Comparison of ENCODE assay signal across 12 cellular contexts in genomic region chr20:37758332-37758731, GRCh38.
DNase-seq lines count a peak whose midpoint lies in the region; ATAC-seq and TF ChIP-seq lines count a peak whose summit lies in the region.
"Had no signal": no experiment of that assay in that cellular context is flagged by ENCODE, and none has a peak within 500 bp of the region (broad histone marks: within the 10 kb centered on the region; RNA-seq: fewer than 3 reads in every experiment).

No MANE protein-coding gene starts in this region.

- H3K27ac ChIP-seq in RWPE2 (ENCODE audit: poor library complexity, severe bottlenecking): no peak overlapping the region

- no peaks in the 10 kb centered on the region for H3K4me1 ChIP-seq in RWPE2 (ENCODE audit: insufficient read depth, poor library complexity, severe bottlenecking)

- peak; percentile 4 for DNase-seq in ACHN
- no peak for DNase-seq in GM12864 (ENCODE audit: low read depth)
- no peak for DNase-seq in RWPE2 (ENCODE audit: low spot score)
- DNase-seq in left ventricle myocardium superior: peak; percentile 26
- no peak for DNase-seq in SHP77 treated with DMSO at 0.1 percent for 48 hours (lab: John Stamatoyannopoulos, UW)
- DNase-seq in NCI-H2196 (lab: John Stamatoyannopoulos, UW; ENCODE audit: unreplicated experiment): no peak
- DNase-seq in T-helper 2 cell: no peak
- DNase-seq: DMS153, NCI-H510A, T1000 had no signal

- TF ChIP-seq CTCF in GM12864 (IDR thresholded peaks at IDR 0.05; ENCODE audit: low read depth, low read length, missing control alignments) (peak; percentile 51), RWPE2 (IDR thresholded peaks at IDR 0.05; ENCODE audit: poor library complexity, severe bottlenecking) (no peak)

- in situ Hi-C loops in ACHN (cut with HindIII; ENCODE audit: low pct_ligation_motif_present, low pct_unique_long_range_greater_than_20kb, low sequenced_read_pairs): no loop called here

- H3K36me3 ChIP-seq in RWPE2 (ENCODE audit: low read depth): peaks cover 42% of the 10 kb centered on the region

- no peaks in the 10 kb centered on the region for H3K9me3 ChIP-seq in RWPE2 (ENCODE audit: severe bottlenecking)

- no peaks in the 10 kb centered on the region for H3K27me3 ChIP-seq in RWPE2 (ENCODE audit: insufficient read depth, poor library complexity, severe bottlenecking)

- ATAC-seq in RWPE2 (ENCODE audit: low read depth): peak; percentile 70
- peak; percentile 22 for ATAC-seq in left ventricle myocardium superior
- no peak for ATAC-seq in GM21360 (IDR thresholded peaks at IDR 0.05; ENCODE audit: unreplicated experiment)
- ATAC-seq: activated T-helper 17 cell treated with anti-CD3 and anti-CD28 coated beads, Interleukin-2, amount 50 U/mL, for 72 hours had no signal

- intact Hi-C loops in left ventricle myocardium superior (cut with micrococcal nuclease): no loop called here

- no peak overlapping the region for H3K4me3 ChIP-seq in GM12864 (ENCODE audit: low read depth, low read length)
- H3K4me3 ChIP-seq in RWPE2 (ENCODE audit: severe bottlenecking): no peak overlapping the region

Comparison
In these comparisons a context has a peak if more than half of its experiments do, and no peak if none do; other contexts are left out.
1. DNase-seq: peak in ACHN (single experiment) and left ventricle myocardium superior (single experiment); none in GM12864 (single experiment), RWPE2 (single experiment), SHP77 treated with DMSO at 0.1 percent for 48 hours (single experiment), NCI-H2196 (single experiment) and T-helper 2 cell (0 of 5).